22 cellular contexts compared by ENCODE assay signal in the genomic region with DNA sequence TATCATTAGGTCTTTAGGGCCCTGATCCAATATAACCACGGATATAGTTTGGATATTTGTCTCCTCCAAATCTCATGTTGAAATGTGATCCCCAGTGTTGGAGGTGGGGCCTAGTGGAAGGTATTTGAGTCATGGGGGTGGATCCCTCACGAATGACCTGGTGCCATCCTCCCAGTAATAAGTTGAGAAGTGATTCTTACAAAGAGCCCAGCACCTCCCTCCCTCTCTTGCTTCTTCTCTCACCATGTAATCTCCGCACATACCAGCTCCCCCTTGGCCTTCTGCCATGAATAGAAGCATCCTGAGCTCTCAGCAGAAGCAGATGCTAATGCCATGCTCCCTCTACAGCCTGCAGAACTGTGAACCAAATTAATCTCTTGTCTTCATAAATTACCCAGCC. TPM values are rescaled to one million over a fixed set of nuclear protein-coding genes. Genes with fewer than 3 reads are reported as not detected.
DNase-seq lines count a peak whose midpoint lies in the region; ATAC-seq and TF ChIP-seq lines count a peak whose summit lies in the region.
"Had no signal": no experiment of that assay in that cellular context is flagged by ENCODE, and none has a peak within 500 bp of the region (broad histone marks: within the 10 kb centered on the region; RNA-seq: fewer than 3 reads in every experiment).

No MANE protein-coding gene starts in this region.

- H3K4me3 ChIP-seq in WERI-Rb-1 (ENCODE audit: low read depth, low read length) (no peak overlapping the region), trophoblast cell (ENCODE audit: low read depth, low read length) (no peak overlapping the region)
- H3K4me3 ChIP-seq: ascending aorta, GM12878 had no signal

- H3K4ac ChIP-seq in trophoblast cell (ENCODE audit: low read depth, low read length): no peak overlapping the region

- H3K9ac ChIP-seq in trophoblast cell (ENCODE audit: low read length): no peak overlapping the region

- no peak overlapping the region for H2BK12ac ChIP-seq in trophoblast cell (ENCODE audit: low read length)

- H3K9me3 ChIP-seq in WERI-Rb-1 (ENCODE audit: severe bottlenecking) (no peaks in the 10 kb centered on the region), trophoblast cell (ENCODE audit: insufficient read depth, low read depth, low read length) (no peaks in the 10 kb centered on the region)
- H3K9me3 ChIP-seq: ascending aorta had no signal

- no peaks in the 10 kb centered on the region for H3K79me1 ChIP-seq in trophoblast cell (ENCODE audit: low read length)

- H2AK5ac ChIP-seq in trophoblast cell (ENCODE audit: low read length): no peak overlapping the region

- H2BK5ac ChIP-seq in trophoblast cell (ENCODE audit: low read depth, low read length, poor library complexity): no peak overlapping the region

- H3K23ac ChIP-seq in trophoblast cell (ENCODE audit: low read length): no peak overlapping the region

- no peak overlapping the region for H3K27ac ChIP-seq in WERI-Rb-1
- no peak overlapping the region for H3K27ac ChIP-seq in foreskin keratinocyte
- H3K27ac ChIP-seq in trophoblast cell (ENCODE audit: low read depth, low read length): no peak overlapping the region
- H3K27ac ChIP-seq: ascending aorta had no signal

- H4K12ac ChIP-seq in trophoblast cell (ENCODE audit: low read depth, low read length): no peak overlapping the region

- no peaks in the 10 kb centered on the region for H3K79me2 ChIP-seq in trophoblast cell (ENCODE audit: control insufficient read depth, insufficient read depth, low read length, poor library complexity)

- TF ChIP-seq CTCF in WERI-Rb-1 (IDR thresholded peaks at IDR 0.05; ENCODE audit: low read depth, low read length) (no peak), foreskin keratinocyte (conservative IDR thresholded peaks at IDR 0.05) (no peak)

- in situ Hi-C loops in Caki2 (cut with HindIII; ENCODE audit: low pct_unique_long_range_greater_than_20kb, low sequenced_read_pairs): no loop called here

- H3K18ac ChIP-seq in trophoblast cell (ENCODE audit: low read length): no peak overlapping the region

- H3K36me3 ChIP-seq in WERI-Rb-1: no peaks in the 10 kb centered on the region
- no peaks in the 10 kb centered on the region for H3K36me3 ChIP-seq in trophoblast cell (ENCODE audit: control insufficient read depth in 1 of 2, insufficient read depth in 2 of 2, low read length in 2 of 2)
- H3K36me3 ChIP-seq: ascending aorta had no signal

- no peak overlapping the region for H4K8ac ChIP-seq in trophoblast cell (ENCODE audit: low read depth, low read length)

- peak; percentile 29 for DNase-seq in Caki2 (ENCODE audit: low read depth)
- peak; percentile 41 for DNase-seq in H4 (ENCODE audit: low spot score)
- peak; percentile 43 for DNase-seq in WERI-Rb-1
- DNase-seq in foreskin keratinocyte: peak in 1 of 2 donors; percentile 39
- DNase-seq in trophoblast cell: no peak
- no peak for DNase-seq in NCI-H2081 treated with DMSO at 0.1 percent for 48 hours (lab: John Stamatoyannopoulos, UW)
- no peak for DNase-seq in NOMO-1 treated with dmso at 0.1 percent for 144 hours (lab: John Stamatoyannopoulos, UW; ENCODE audit: unreplicated experiment)
- DNase-seq: activated CD4-positive, alpha-beta memory T cell treated with anti-CD3 and anti-CD28 coated beads, Interleukin-2, amount 10 ng/mL, durations not matched to agents 7 days and 5 days; activated naive CD4-positive, alpha-beta T cell; midbrain; NCI-H187 treated with DMSO at 0.1 percent for 48 hours; NCI-H510A treated with DMSO at 0.1 percent for 48 hours; nephron progenitor cell; OCI-M1; small intestine; stimulated activated CD4-positive, alpha-beta T cell treated with anti-CD3 and anti-CD28 coated beads, Interleukin-4, amount 100 ng/mL, for 1 hour; T-helper 2 cell had no signal

- no CpG with 5 or more reads among the region's 3 CpGs for WGBS in trophoblast cell (ENCODE audit: extremely low coverage, insufficient coverage, insufficient read length)

- H3K14ac ChIP-seq in trophoblast cell (ENCODE audit: low read length): no peak overlapping the region

- H4K91ac ChIP-seq in trophoblast cell (ENCODE audit: low read depth, low read length): no peak overlapping the region

- ATAC-seq in foreskin keratinocyte (peak; percentile 38), HG03159 (IDR thresholded peaks at IDR 0.05; ENCODE audit: unreplicated experiment) (no peak)
- ATAC-seq: GM12878, HCT116, left lobe of liver had no signal

- no peaks in the 10 kb centered on the region for H3K4me1 ChIP-seq in foreskin keratinocyte
- no peaks in the 10 kb centered on the region for H3K4me1 ChIP-seq in trophoblast cell (ENCODE audit: control insufficient read depth in 1 of 2, insufficient read depth in 2 of 2, low read length in 2 of 2)
- H3K4me1 ChIP-seq: ascending aorta had no signal

- H3K27me3 ChIP-seq in WERI-Rb-1 (ENCODE audit: insufficient read depth, low read depth, severe bottlenecking) (no peaks in the 10 kb centered on the region), foreskin keratinocyte (peaks cover 4% of the 10 kb centered on the region), trophoblast cell (ENCODE audit: insufficient read depth, low read length) (no peaks in the 10 kb centered on the region)
- H3K27me3 ChIP-seq: ascending aorta had no signal

- H3K4me2 ChIP-seq in trophoblast cell (ENCODE audit: low read length): no peak overlapping the region

- H2BK120ac ChIP-seq in trophoblast cell (ENCODE audit: insufficient read depth, low read length, poor library complexity): no peak overlapping the region

- no peak overlapping the region for H2AFZ ChIP-seq in trophoblast cell (ENCODE audit: insufficient read depth, low read length, poor library complexity)

RNA-seq across cellular contexts. Expression of a gene that starts 42.0 kb away (rescaled TPM):
- 14.6 and 15.7 TPM in 2 replicates for total RNA-seq in Caki2 (2014; rRNA removed; shearing (Covaris generic); ENCODE audit: low replicate concordance)
- total RNA-seq in H4 (2014; rRNA removed; shearing (Covaris generic)): 7.7 and 16.0 TPM in 2 replicates
- total RNA-seq in foreskin keratinocyte: 27.4 and 27.8 TPM in 2 replicates
- 13.1 and 15.4 TPM in 2 replicates for polyA plus RNA-seq in foreskin keratinocyte
- polyA plus RNA-seq in trophoblast cell (2013): 92.6 and 98.2 TPM in 2 replicates

Comparison
In these comparisons a context has a peak if more than half of its experiments do, and no peak if none do; other contexts are left out.
1. DNase-seq: peak in Caki2 (single experiment), H4 (single experiment) and WERI-Rb-1 (single experiment); none in trophoblast cell (0 of 2), NCI-H2081 treated with DMSO at 0.1 percent for 48 hours (single experiment) and NOMO-1 treated with dmso at 0.1 percent for 144 hours (single experiment).